In genomic region chr5:76256116-76256889, GRCh38 we compare ENCODE assay signal across 8 cellular contexts.
DNase-seq lines count a peak whose midpoint lies in the region; ATAC-seq and TF ChIP-seq lines count a peak whose summit lies in the region.

No MANE protein-coding gene starts in this region.

- no peaks in the 10 kb centered on the region for H3K36me3 ChIP-seq in lung (ENCODE audit: control insufficient read depth in 2 of 2, insufficient read depth in 2 of 2, low read length in 2 of 2)

- intact Hi-C loops in dorsolateral prefrontal cortex (cut with DNase I): loop anchor here in 1 of 2 donors (5.0 kb wide), 1 partner anchor 519 kb away; no protein-coding TSS in a partner anchor

- no peaks in the 10 kb centered on the region for H3K4me1 ChIP-seq in lung (ENCODE audit: control insufficient read depth in 2 of 2, insufficient read depth in 2 of 2, low read length in 2 of 2)

- H3K4me3 ChIP-seq in dorsolateral prefrontal cortex (peak overlapping the region in 6 of 59 donors; percentile 5 to 31 (median 16)), lung (no peak overlapping the region)

- TF ChIP-seq CTCF in dorsolateral prefrontal cortex (IDR thresholded peaks at IDR 0.05 in 54 of 56, conservative IDR thresholded peaks at IDR 0.05 in 2 of 56; ENCODE audit: low read depth in 1 of 56, partially characterized antibody in 56 of 56): peak in 55 of 56 donors; percentile 18 to 83 (median 63)
- peak; percentile 82 for TF ChIP-seq CTCF in lung (IDR thresholded peaks at IDR 0.05; ENCODE audit: control extremely low read depth, extremely low read depth)

- 21% methylated on average over 8 of the region's 8 CpGs for WGBS in lung, 2 donors

- peaks cover 0 to 13% (median 0%) of the 10 kb centered on the region in 45 donors for H3K27me3 ChIP-seq in dorsolateral prefrontal cortex
- H3K27me3 ChIP-seq in lung (ENCODE audit: control insufficient read depth, insufficient read depth): no peaks in the 10 kb centered on the region

- peak; percentile 80 for ATAC-seq in HG02973 (IDR thresholded peaks at IDR 0.05; ENCODE audit: unreplicated experiment)
- ATAC-seq in lung (ENCODE audit: insufficient read depth, low FRiP score): peak; percentile 77

- no peaks in the 10 kb centered on the region for H3K9me3 ChIP-seq in lung (ENCODE audit: control insufficient read depth in 2 of 2, insufficient read depth in 1 of 2, low read length in 1 of 2)

- DNase-seq in NCI-H1436 (lab: John Stamatoyannopoulos, UW) (peak; percentile 36), NCI-H1436 treated with DMSO at 0.1 percent for 48 hours (lab: John Stamatoyannopoulos, UW) (no peak), NCI-H446 treated with DMSO at 0.1 percent for 48 hours (lab: John Stamatoyannopoulos, UW) (peak; percentile 21), dorsolateral prefrontal cortex (peak in 7 of 10 donors; percentile 33 to 73 (median 59)), lung (ENCODE audit: low spot score) (peak; percentile 54)
- DNase-seq in activated CD4-positive, alpha-beta T cell treated with anti-CD3 and anti-CD28 coated beads for 4 hours: peak; percentile 52 to 58
- DNase-seq in stimulated activated CD8-positive, alpha-beta memory T cell treated with anti-CD3 and anti-CD28 coated beads, Interleukin-4, amount 100 ng/mL, for 1 hour (ENCODE audit: low read depth in 2 of 2, low spot score in 1 of 2): peak; percentile 8 to 37

- H3K27ac ChIP-seq in dorsolateral prefrontal cortex (no peak overlapping the region), lung (ENCODE audit: low read depth in 1 of 2, low read length in 1 of 2) (no peak overlapping the region)
